2 cellular contexts compared by ENCODE assay signal in genomic region chr4:74932010-74932409, GRCh38.
TF ChIP-seq lines count a peak whose summit lies in the region.

No MANE protein-coding gene starts in this region.

TF ChIP-seq in GM23338, 12 proteins besides CTCF, POLR2A, EP300 and RAD21:
- TF ChIP-seq CREB1 (CRISPR knock-in tag; IDR thresholded peaks at IDR 0.05; ENCODE audit: low read depth) = no peak
- no peak for TF ChIP-seq EZH2 (IDR thresholded peaks at IDR 0.05; ENCODE audit: low read depth, unreplicated experiment)
- TF ChIP-seq ETS1 (IDR thresholded peaks at IDR 0.05) = no peak

TF ChIP-seq in HepG2, 621 proteins besides CTCF, POLR2A, EP300 and RAD21:
- TF ChIP-seq CSRNP2 (CRISPR knock-in tag; conservative IDR thresholded peaks at IDR 0.05; ENCODE audit: low read depth) (no peak), KLF16 (CRISPR knock-in tag; IDR thresholded peaks at IDR 0.05) (no peak), SMAD9 (CRISPR knock-in tag; IDR thresholded peaks at IDR 0.05) (no peak), ZFYVE20 (CRISPR knock-in tag; IDR thresholded peaks at IDR 0.05; ENCODE audit: borderline replicate concordance, low read depth) (no peak), ZNF563 (CRISPR knock-in tag; IDR thresholded peaks at IDR 0.05) (no peak), ZNF800 (CRISPR knock-in tag; IDR thresholded peaks at IDR 0.05) (no peak), ZUFSP (CRISPR knock-in tag; IDR thresholded peaks at IDR 0.05; ENCODE audit: borderline replicate concordance) (no peak), PRDM4 (CRISPR knock-in tag; IDR thresholded peaks at IDR 0.05; ENCODE audit: borderline replicate concordance) (no peak), SOX13 (IDR thresholded peaks at IDR 0.05) (no peak), SOX13 (CRISPR knock-in tag; conservative IDR thresholded peaks at IDR 0.05 in 1 of 2, IDR thresholded peaks at IDR 0.05 in 1 of 2) (no peak), ZNF772 (CRISPR knock-in tag; IDR thresholded peaks at IDR 0.05) (no peak), BCL6 (CRISPR knock-in tag; IDR thresholded peaks at IDR 0.05) (no peak), KDM2A (CRISPR knock-in tag; IDR thresholded peaks at IDR 0.05; ENCODE audit: borderline replicate concordance, low read depth) (no peak), MEIS1 (CRISPR knock-in tag; IDR thresholded peaks at IDR 0.05; ENCODE audit: borderline replicate concordance) (no peak), PBX3 (CRISPR knock-in tag; IDR thresholded peaks at IDR 0.05; ENCODE audit: borderline replicate concordance) (no peak), SPEN (CRISPR knock-in tag; IDR thresholded peaks at IDR 0.05; ENCODE audit: low read depth) (no peak)
